ENCODE assay signal across 1 cellular context in the genomic region with DNA sequence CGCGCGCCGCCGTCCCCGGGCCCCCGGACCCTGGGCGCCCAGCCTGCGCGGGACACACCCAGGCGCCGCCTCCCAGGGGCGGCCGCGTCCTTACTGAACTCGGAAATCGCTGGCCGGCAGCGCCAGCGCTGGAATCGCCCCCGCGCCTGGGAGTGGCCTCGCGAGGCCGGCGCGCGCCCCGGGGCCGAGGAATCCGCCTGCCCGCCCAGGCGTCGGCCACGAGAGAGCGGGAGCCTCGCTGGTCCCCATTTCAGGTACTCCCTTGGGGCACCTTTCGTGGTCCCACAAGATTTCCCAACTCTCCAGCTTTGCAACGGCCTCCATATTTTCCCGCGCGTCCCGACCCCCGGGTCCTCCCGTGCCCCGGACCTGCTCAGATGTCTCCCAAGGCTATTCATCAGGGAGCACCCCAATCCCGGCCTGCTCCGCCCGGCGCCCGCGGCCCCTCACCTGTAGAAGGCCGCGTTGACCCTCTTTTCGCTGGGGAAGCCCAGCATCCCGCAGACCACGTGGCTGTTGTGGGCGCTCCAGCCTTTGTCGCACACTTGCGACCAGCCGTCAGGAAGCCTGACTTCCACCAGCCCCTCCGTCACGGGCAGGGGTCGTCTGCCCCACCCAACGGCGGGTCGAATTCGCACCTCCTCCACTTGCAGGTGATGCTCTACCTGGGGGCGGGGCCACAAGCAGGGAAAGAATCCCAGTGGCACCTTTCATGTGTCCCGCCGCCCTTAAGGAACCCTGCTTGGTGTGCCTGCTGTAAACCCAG.
TF ChIP-seq lines count a peak whose summit lies in the region.

No MANE protein-coding gene starts in this region.

TF ChIP-seq in HEK293, 187 proteins besides CTCF, POLR2A, EP300 and RAD21 (continued from another document):
- no peak for TF ChIP-seq ZNF513 (tag by site-specific recombination; IDR thresholded peaks at IDR 0.05)
- TF ChIP-seq ZBTB20 (tag by site-specific recombination; IDR thresholded peaks at IDR 0.05): peak; percentile 62
- no peak for TF ChIP-seq EGR2 (tag by site-specific recombination; IDR thresholded peaks at IDR 0.05; ENCODE audit: low read depth)
- peak; percentile 34; the same call in 1 of the 2 replicates for TF ChIP-seq KLF8 (tag by site-specific recombination; IDR thresholded peaks at IDR 0.05)
- peak; percentile 79 for TF ChIP-seq ZBTB26 (tag by site-specific recombination; optimal IDR thresholded peaks at IDR 0.05)
- peak; percentile 66; the same call in 1 of the 2 replicates for TF ChIP-seq ZNF561 (tag by site-specific recombination; IDR thresholded peaks at IDR 0.05; ENCODE audit: borderline replicate concordance)
- TF ChIP-seq, protein P1, sequence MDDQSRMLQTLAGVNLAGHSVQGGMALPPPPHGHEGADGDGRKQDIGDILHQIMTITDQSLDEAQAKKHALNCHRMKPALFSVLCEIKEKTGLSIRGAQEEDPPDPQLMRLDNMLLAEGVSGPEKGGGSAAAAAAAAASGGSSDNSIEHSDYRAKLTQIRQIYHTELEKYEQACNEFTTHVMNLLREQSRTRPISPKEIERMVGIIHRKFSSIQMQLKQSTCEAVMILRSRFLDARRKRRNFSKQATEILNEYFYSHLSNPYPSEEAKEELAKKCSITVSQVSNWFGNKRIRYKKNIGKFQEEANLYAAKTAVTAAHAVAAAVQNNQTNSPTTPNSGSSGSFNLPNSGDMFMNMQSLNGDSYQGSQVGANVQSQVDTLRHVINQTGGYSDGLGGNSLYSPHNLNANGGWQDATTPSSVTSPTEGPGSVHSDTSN (CRISPR knock-in tag; IDR thresholded peaks at IDR 0.05): 0 out of 2 replicates have a peak, but pooled peaks have one; percentile 25
- TF ChIP-seq ZNF24 (tag by site-specific recombination; IDR thresholded peaks at IDR 0.05): 0 out of 2 replicates have a peak, but pooled peaks have one; percentile 25
- TF ChIP-seq REST (tag by site-specific recombination; IDR thresholded peaks at IDR 0.05): 0 out of 2 replicates have a peak, but pooled peaks have one; percentile 20
- no peak for TF ChIP-seq ZBTB6 (tag by site-specific recombination; IDR thresholded peaks at IDR 0.05)
- TF ChIP-seq ZNF2 (tag by site-specific recombination; IDR thresholded peaks at IDR 0.05): 0 out of 2 replicates have a peak, but pooled peaks have one; percentile 29
- peak; percentile 16; the same call in 1 of the 2 replicates for TF ChIP-seq KLF1 (tag by site-specific recombination; IDR thresholded peaks at IDR 0.05)
- 0 out of 2 replicates have a peak, but pooled peaks have one; percentile 53 for TF ChIP-seq ZNF660 (tag by site-specific recombination; IDR thresholded peaks at IDR 0.05)
- no peak for TF ChIP-seq TSHZ1 (tag by site-specific recombination; IDR thresholded peaks at IDR 0.05; ENCODE audit: borderline replicate concordance)
- peak; percentile 31; the same call in 1 of the 2 replicates for TF ChIP-seq ZEB2 (tag by site-specific recombination; IDR thresholded peaks at IDR 0.05)
- TF ChIP-seq SP7 (tag by site-specific recombination; IDR thresholded peaks at IDR 0.05): peak; percentile 19; the same call in 1 of the 2 replicates
- peak; percentile 82 for TF ChIP-seq ZNF394 (tag by site-specific recombination; IDR thresholded peaks at IDR 0.05; ENCODE audit: borderline replicate concordance)
- peak; percentile 52 for TF ChIP-seq ZNF335 (tag by site-specific recombination; conservative IDR thresholded peaks at IDR 0.05)
- TF ChIP-seq SP3 (tag by site-specific recombination; IDR thresholded peaks at IDR 0.05): peak; percentile 14; the same call in 1 of the 2 replicates
- no peak for TF ChIP-seq ZSCAN16 (tag by site-specific recombination; IDR thresholded peaks at IDR 0.05)
- TF ChIP-seq ZBTB17 (tag by site-specific recombination; IDR thresholded peaks at IDR 0.05): no peak
- peak; percentile 86 for TF ChIP-seq KLF10 (tag by site-specific recombination; IDR thresholded peaks at IDR 0.05)
